26 cellular contexts compared by ENCODE assay signal in the genomic region with DNA sequence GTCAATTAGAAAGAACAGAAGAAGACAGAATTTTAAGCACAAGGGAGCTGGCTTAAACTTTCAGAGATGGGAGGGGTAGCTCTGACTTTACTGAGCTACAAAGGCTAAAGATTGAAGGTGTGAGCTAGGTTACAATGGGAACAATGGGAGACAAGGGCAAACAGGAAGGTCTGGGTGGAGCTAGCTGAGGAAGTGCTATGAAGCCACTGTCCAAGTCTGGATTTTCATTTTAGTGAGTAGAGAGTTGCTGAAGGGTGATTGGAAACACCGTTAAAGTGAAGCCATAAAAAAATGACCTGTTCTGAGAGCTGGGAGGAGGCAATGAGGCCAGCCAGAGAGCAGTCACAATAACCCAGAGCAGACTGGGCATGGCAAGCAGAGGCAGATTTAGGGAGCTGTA.
"Had no signal": no experiment of that assay in that cellular context is flagged by ENCODE, and none has a peak within 500 bp of the region (broad histone marks: within the 10 kb centered on the region; RNA-seq: fewer than 3 reads in every experiment).

No MANE protein-coding gene starts in this region.

- H3K27me3 ChIP-seq: ovary, right atrium auricular region, right lobe of liver, testis, thyroid gland, transverse colon, upper lobe of left lung, vagina had no signal

- H3K4me3 ChIP-seq: lung, mucosa of descending colon, ovary, right atrium auricular region, right lobe of liver, smooth muscle cell, testis, thyroid gland, transverse colon, upper lobe of left lung, vagina had no signal

- H3K4me1 ChIP-seq: right atrium auricular region, right lobe of liver, testis, thyroid gland, transverse colon, upper lobe of left lung, vagina had no signal

- H3K27ac ChIP-seq: ovary, right atrium auricular region, right lobe of liver, testis, thyroid gland, transverse colon, upper lobe of left lung, vagina had no signal

- H3K9me3 ChIP-seq: mucosa of descending colon, ovary, testis, thyroid gland, transverse colon, upper lobe of left lung, vagina had no signal

- H3K36me3 ChIP-seq: ovary, right atrium auricular region, right lobe of liver, thyroid gland, transverse colon, upper lobe of left lung, vagina had no signal

- DNase-seq: hypothalamus; immature natural killer cell; kidney; left colon; midbrain; mucosa of descending colon; naive thymus-derived CD4-positive, alpha-beta T cell; ovary; right lobe of liver; stimulated activated CD4-positive, alpha-beta T cell treated with anti-CD3 and anti-CD28 coated beads, Interleukin-1b, Interleukin-23, amount 100 ng/mL, for 48 hours; stimulated activated CD4-positive, alpha-beta T cell treated with anti-CD3 and anti-CD28 coated beads, Interleukin-2, amount 100 ng/mL, for 48 hours; stimulated activated CD4-positive, alpha-beta T cell treated with anti-CD3 and anti-CD28 coated beads, Interleukin-4, amount 100 ng/mL, for 4 hours; stimulated activated CD8-positive, alpha-beta memory T cell treated with anti-CD3 and anti-CD28 coated beads, Interleukin-4, amount 100 ng/mL, for 48 hours; stimulated activated naive CD4-positive, alpha-beta T cell treated with Interleukin-2 at 50 U/mL for 16 hours; stimulated activated naive CD8-positive, alpha-beta T cell treated with anti-CD3 and anti-CD28 coated beads, Interleukin-15, amount 100 ng/mL, for 72 hours; substantia nigra; testis; thyroid gland; transverse colon; upper lobe of left lung had no signal

- ATAC-seq: left colon; mucosa of descending colon; naive thymus-derived CD4-positive, alpha-beta T cell; natural killer cell treated with Interleukin-12 subunit alpha and Interleukin-12 subunit beta and Interleukin-15 and Interleukin-18, amount 100 ng/mL, for 72 hours; right lobe of liver; stimulated activated memory B cell treated with anti-CD40 and anti-IgM and Interleukin-4, amounts not matched to agents 10 μg/mL and 1 μg/mL and 100 μg/mL, for 72 hours; stimulated activated naive CD8-positive, alpha-beta T cell treated with anti-CD3 and anti-CD28 coated beads, Interleukin-15, amount 100 ng/mL, for 72 hours had no signal
